Comparison of ENCODE assay signal across 18 cellular contexts in the genomic region with DNA sequence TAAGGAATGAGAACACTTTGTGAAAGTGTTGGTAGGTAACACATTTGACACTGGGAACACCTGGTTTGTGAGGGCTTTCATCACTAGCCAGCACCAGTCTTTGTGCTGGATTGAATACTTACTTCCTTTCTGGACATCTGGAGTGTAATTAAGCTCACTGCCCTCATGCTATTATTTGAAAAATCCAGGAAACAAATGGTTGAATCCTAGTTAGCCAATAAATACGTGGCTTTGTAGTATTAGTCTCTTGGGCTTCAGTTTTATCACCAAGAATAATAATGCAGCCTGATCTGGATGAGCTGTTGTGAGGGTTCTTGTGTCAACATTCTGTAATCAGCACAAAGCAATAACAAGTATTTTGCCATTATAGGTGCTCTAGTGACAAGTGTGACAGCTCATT. TPM values are rescaled to one million over a fixed set of nuclear protein-coding genes. Genes with fewer than 3 reads are reported as not detected.
DNase-seq lines count a peak whose midpoint lies in the region; ATAC-seq and TF ChIP-seq lines count a peak whose summit lies in the region.
"Had no signal": no experiment of that assay in that cellular context is flagged by ENCODE, and none has a peak within 500 bp of the region (broad histone marks: within the 10 kb centered on the region; RNA-seq: fewer than 3 reads in every experiment).

No MANE protein-coding gene starts in this region.

- H3K9me3 ChIP-seq in left ventricle myocardium inferior (replicated peaks): no peaks in the 10 kb centered on the region
- H3K9me3 ChIP-seq in gastroesophageal sphincter: no peaks in the 10 kb centered on the region
- H3K9me3 ChIP-seq: spleen had no signal

- no peak for TF ChIP-seq CTCF in left ventricle myocardium inferior (IDR thresholded peaks at IDR 0.05; ENCODE audit: borderline replicate concordance)
- no peak for TF ChIP-seq CTCF in gastroesophageal sphincter (IDR thresholded peaks at IDR 0.05)
- TF ChIP-seq CTCF in omental fat pad (IDR thresholded peaks at IDR 0.05): no peak

- TF ChIP-seq POLR2A in gastroesophageal sphincter (IDR thresholded peaks at IDR 0.05): no peak

- H3K4me3 ChIP-seq in left ventricle myocardium inferior: no peak overlapping the region
- no peak overlapping the region for H3K4me3 ChIP-seq in gastroesophageal sphincter
- H3K4me3 ChIP-seq: spleen had no signal

- H3K36me3 Mint-ChIP-seq in activated T-cell treated with anti-CD3 and anti-CD28 coated beads, Interleukin-2, amount 50 U/mL, for 72 hours (ENCODE audit: insufficient read depth in 2 of 2): no peaks in the 10 kb centered on the region

- ATAC-seq in Right ventricle myocardium inferior: no peak
- ATAC-seq in gastroesophageal sphincter: no peak
- ATAC-seq in activated T-cell treated with anti-CD3 and anti-CD28 coated beads, Interleukin-2, amount 50 U/mL, for 72 hours (replicated peaks in 1 of 2): no peak
- no peak for ATAC-seq in omental fat pad (ENCODE audit: low FRiP score)

- H3K4me1 ChIP-seq in left ventricle myocardium inferior (no peaks in the 10 kb centered on the region), gastroesophageal sphincter (peaks cover 6 to 67% (median 12%) of the 10 kb centered on the region in 3 donors)
- H3K4me1 ChIP-seq: parathyroid adenoma had no signal

- no peaks in the 10 kb centered on the region for H3K9me3 Mint-ChIP-seq in activated T-cell treated with anti-CD3 and anti-CD28 coated beads, Interleukin-2, amount 50 U/mL, for 72 hours
- H3K9me3 Mint-ChIP-seq: activated CD4-positive, alpha-beta memory T cell treated with anti-CD3 and anti-CD28 coated beads, Interleukin-2, amount 10 ng/mL, durations not matched to agents 7 days and 5 days; CD4-positive, alpha-beta T cell; stimulated activated naive CD8-positive, alpha-beta T cell treated with anti-CD3 and anti-CD28 coated beads, Interleukin-15, Interleukin-2, amounts not matched to agents 100 ng/mL and 50 ng/mL, for 24 hours had no signal

- no peak overlapping the region for H3K4me3 Mint-ChIP-seq in activated T-cell treated with anti-CD3 and anti-CD28 coated beads, Interleukin-2, amount 50 U/mL, for 72 hours
- H3K4me3 Mint-ChIP-seq: activated CD4-positive, alpha-beta memory T cell treated with anti-CD3 and anti-CD28 coated beads, Interleukin-2, amount 10 ng/mL, durations not matched to agents 7 days and 5 days; CD4-positive, alpha-beta T cell; stimulated activated naive CD8-positive, alpha-beta T cell treated with anti-CD3 and anti-CD28 coated beads, Interleukin-15, Interleukin-2, amounts not matched to agents 100 ng/mL and 50 ng/mL, for 24 hours had no signal

- H3K27me3 ChIP-seq in left ventricle myocardium inferior (ENCODE audit: low read depth) (no peaks in the 10 kb centered on the region), gastroesophageal sphincter (no peaks in the 10 kb centered on the region)
- H3K27me3 ChIP-seq: spleen had no signal

- H3K27ac ChIP-seq in left ventricle myocardium inferior (replicated peaks) (peak overlapping the region; percentile 65), gastroesophageal sphincter (peak overlapping the region in 3 of 4 donors; percentile 41 to 87 (median 53))
- H3K27ac ChIP-seq: epithelial cell of prostate, HL-60, KMS-11, parathyroid adenoma, spleen had no signal

- 27 to 30% methylated on average over 1 of the region's 1 CpG for WGBS in gastroesophageal sphincter (ENCODE audit: low coverage in 1 of 2), 2 donors

- no peak for TF ChIP-seq EP300 in gastroesophageal sphincter (IDR thresholded peaks at IDR 0.05)

- DNase-seq in left ventricle myocardium inferior (no peak), Right ventricle myocardium inferior (ENCODE audit: missing footprints) (no peak), NCI-H524 treated with DMSO at 0.1 percent for 48 hours (lab: John Stamatoyannopoulos, UW) (peak; percentile 35), omental fat pad (ENCODE audit: low spot score) (no peak), GF-D8 (lab: John Stamatoyannopoulos, UW) (no peak)
- DNase-seq in activated T-cell treated with anti-CD3 and anti-CD28 coated beads, Interleukin-2, amount 50 U/mL, for 72 hours: no peak
- DNase-seq in stimulated activated CD4-positive, alpha-beta T cell treated with anti-CD3 and anti-CD28 coated beads, Interleukin-4, amount 100 ng/mL, for 4 hours: no peak
- DNase-seq: activated CD4-positive, alpha-beta memory T cell treated with anti-CD3 and anti-CD28 coated beads, Interleukin-2, amount 10 ng/mL, durations not matched to agents 7 days and 5 days; CD4-positive, alpha-beta T cell; kidney; NCI-H1436; spleen had no signal

- peaks cover 11% of the 10 kb centered on the region for H3K27me3 Mint-ChIP-seq in activated T-cell treated with anti-CD3 and anti-CD28 coated beads, Interleukin-2, amount 50 U/mL, for 72 hours (ENCODE audit: low read depth)
- H3K27me3 Mint-ChIP-seq: CD4-positive, alpha-beta T cell had no signal

- H3K4me1 Mint-ChIP-seq in activated T-cell treated with anti-CD3 and anti-CD28 coated beads, Interleukin-2, amount 50 U/mL, for 72 hours (ENCODE audit: low read depth): no peaks in the 10 kb centered on the region

- H3K36me3 ChIP-seq in left ventricle myocardium inferior: no peaks in the 10 kb centered on the region
- H3K36me3 ChIP-seq in gastroesophageal sphincter: no peaks in the 10 kb centered on the region
- H3K36me3 ChIP-seq: spleen had no signal

- no peak overlapping the region for H3K27ac Mint-ChIP-seq in activated T-cell treated with anti-CD3 and anti-CD28 coated beads, Interleukin-2, amount 50 U/mL, for 72 hours
- H3K27ac Mint-ChIP-seq: activated CD4-positive, alpha-beta memory T cell treated with anti-CD3 and anti-CD28 coated beads, Interleukin-2, amount 10 ng/mL, durations not matched to agents 7 days and 5 days; CD4-positive, alpha-beta T cell; stimulated activated naive CD8-positive, alpha-beta T cell treated with anti-CD3 and anti-CD28 coated beads, Interleukin-15, Interleukin-2, amounts not matched to agents 100 ng/mL and 50 ng/mL, for 24 hours had no signal

- intact Hi-C loops in left ventricle myocardium inferior (cut with micrococcal nuclease): no loop called here
- intact Hi-C loops in Right ventricle myocardium inferior (cut with DNase I): no loop called here

RNA-seq across cellular contexts. Expression of a gene that starts 12.9 kb away (rescaled TPM):
- total RNA-seq in left ventricle myocardium inferior (171 TPM), Right ventricle myocardium inferior (78.2 TPM), gastroesophageal sphincter (100 to 1,000 TPM in 2 of 4 donors, 10 to 100 TPM in 2; 30.8 to 208 (median 138) TPM), omental fat pad (100 to 1,000 TPM in 3 of 4 donors, 10 to 100 TPM in 1; 42.9 to 278 (median 225) TPM)
- not detected for total RNA-seq in activated T-cell treated with anti-CD3 and anti-CD28 coated beads, Interleukin-2, amount 50 U/mL, for 72 hours
- total RNA-seq: CD4-positive, alpha-beta T cell had no signal

Comparison
In these comparisons a context has a peak if more than half of its experiments do, and no peak if none do; other contexts are left out.
1. RNA of a gene that starts 12.9 kb away (total RNA-seq): 42.9 to 278 TPM in omental fat pad, 30.8 to 208 TPM in gastroesophageal sphincter, 171 TPM in left ventricle myocardium inferior (single experiment) and 78.2 TPM in Right ventricle myocardium inferior (single experiment); not detected in activated T-cell treated with anti-CD3 and anti-CD28 coated beads, Interleukin-2, amount 50 U/mL, for 72 hours; every median in the first group is over 10 times any median in the second.